Comparison of ENCODE assay signal across 17 cellular contexts in genomic region chr17:60959696-60960095, GRCh38.
"Had no signal": no experiment of that assay in that cellular context is flagged by ENCODE, and none has a peak within 500 bp of the region (broad histone marks: within the 10 kb centered on the region; RNA-seq: fewer than 3 reads in every experiment).

No MANE protein-coding gene starts in this region.

- H3K4me1 Mint-ChIP-seq: activated CD4-positive, alpha-beta T cell treated with anti-CD3 and anti-CD28 coated beads, Interleukin-2, amount 10 ng/mL, durations not matched to agents 24 days and 14 days; activated T-helper 17 cell treated with anti-CD3 and anti-CD28 coated beads, Interleukin-2, amount 50 U/mL, for 72 hours; central memory CD8-positive, alpha-beta T cell; endodermal cell; memory B cell; nephron had no signal

- H3K27me3 ChIP-seq: body of pancreas, left lung had no signal

- H3K27me3 Mint-ChIP-seq: activated T-helper 17 cell treated with anti-CD3 and anti-CD28 coated beads, Interleukin-2, amount 50 U/mL, for 72 hours; central memory CD8-positive, alpha-beta T cell; memory B cell; stimulated activated naive CD8-positive, alpha-beta T cell treated with anti-CD3 and anti-CD28 coated beads, Interleukin-15, Interleukin-2, amounts not matched to agents 100 ng/mL and 50 ng/mL, for 24 hours had no signal

- FAIRE-seq: islet of Langerhans had no signal

- H3K4me3 Mint-ChIP-seq: activated CD4-positive, alpha-beta T cell treated with anti-CD3 and anti-CD28 coated beads, Interleukin-2, amount 10 ng/mL, durations not matched to agents 24 days and 14 days; activated naive CD4-positive, alpha-beta T cell treated with anti-CD3 and anti-CD28 coated beads for 36 hours; activated T-helper 17 cell treated with anti-CD3 and anti-CD28 coated beads, Interleukin-2, amount 50 U/mL, for 72 hours; central memory CD8-positive, alpha-beta T cell; endodermal cell; memory B cell; nephron; stimulated activated naive CD8-positive, alpha-beta T cell treated with anti-CD3 and anti-CD28 coated beads, Interleukin-15, Interleukin-2, amounts not matched to agents 100 ng/mL and 50 ng/mL, for 24 hours; WTC11 had no signal

- H3K27ac Mint-ChIP-seq: activated CD4-positive, alpha-beta T cell treated with anti-CD3 and anti-CD28 coated beads, Interleukin-2, amount 10 ng/mL, durations not matched to agents 24 days and 14 days; activated naive CD4-positive, alpha-beta T cell treated with anti-CD3 and anti-CD28 coated beads for 36 hours; activated T-helper 17 cell treated with anti-CD3 and anti-CD28 coated beads, Interleukin-2, amount 50 U/mL, for 72 hours; endodermal cell; memory B cell; nephron; stimulated activated naive CD8-positive, alpha-beta T cell treated with anti-CD3 and anti-CD28 coated beads, Interleukin-15, Interleukin-2, amounts not matched to agents 100 ng/mL and 50 ng/mL, for 24 hours; WTC11 had no signal

- DNase-seq: activated CD4-positive, alpha-beta T cell treated with anti-CD3 and anti-CD28 coated beads, Interleukin-2, amount 10 ng/mL, durations not matched to agents 24 days and 14 days; activated naive CD4-positive, alpha-beta T cell treated with anti-CD3 and anti-CD28 coated beads for 36 hours; activated T-cell treated with anti-CD3 and anti-CD28 coated beads for 4 hours; body of pancreas; endodermal cell; left lung; stimulated activated CD4-positive, alpha-beta T cell treated with anti-CD3 and anti-CD28 coated beads, Interleukin-12 subunit alpha, Interleukin-12 subunit beta, amount 100 ng/mL, for 4 hours had no signal

- H3K27ac ChIP-seq: body of pancreas, left lung, prostate gland had no signal

- ATAC-seq: activated T-helper 17 cell treated with anti-CD3 and anti-CD28 coated beads, Interleukin-2, amount 50 U/mL, for 72 hours; body of pancreas; esophagus mucosa; left lung; sciatic nerve; WTC11 had no signal

- H3K9me3 ChIP-seq: body of pancreas, prostate gland had no signal

- H3K9me3 Mint-ChIP-seq: activated CD4-positive, alpha-beta T cell treated with anti-CD3 and anti-CD28 coated beads, Interleukin-2, amount 10 ng/mL, durations not matched to agents 24 days and 14 days; central memory CD8-positive, alpha-beta T cell; endodermal cell had no signal

- H3K4me1 ChIP-seq: body of pancreas, left lung, prostate gland had no signal
